In genomic region chr1:21931171-21932093, GRCh38 we compare ENCODE assay signal across 1 cellular context.
TF ChIP-seq lines count a peak whose summit lies in the region.

No MANE protein-coding gene starts in this region.

TF ChIP-seq in HepG2, 621 proteins besides CTCF, POLR2A, EP300 and RAD21 (continued from another document and continues in another):
- TF ChIP-seq, protein P1, sequence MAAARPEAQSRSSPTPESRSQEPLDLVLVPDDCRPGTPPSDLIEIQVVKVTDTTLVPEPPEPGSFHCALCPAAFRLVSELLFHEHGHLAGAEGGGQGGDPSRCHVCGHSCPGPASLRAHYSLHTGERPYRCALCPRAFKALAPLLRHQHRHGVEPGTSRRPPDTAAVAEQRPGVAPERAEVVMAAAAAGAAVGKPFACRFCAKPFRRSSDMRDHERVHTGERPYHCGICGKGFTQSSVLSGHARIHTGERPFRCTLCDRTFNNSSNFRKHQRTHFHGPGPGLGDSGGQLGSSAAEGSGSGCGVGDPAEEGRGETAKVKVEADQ (CRISPR knock-in tag; IDR thresholded peaks at IDR 0.05; ENCODE audit: borderline replicate concordance) = peak; percentile 49; the same call in 1 of the 2 replicates
- TF ChIP-seq FOXP4 (CRISPR knock-in tag; IDR thresholded peaks at IDR 0.05) = peak; percentile 62
- peak; percentile 98; the same call in 1 of the 2 replicates for TF ChIP-seq ZNF564 (CRISPR knock-in tag; IDR thresholded peaks at IDR 0.05)
- TF ChIP-seq IRF2 (CRISPR knock-in tag; IDR thresholded peaks at IDR 0.05) = peak; percentile 65
- 0 out of 2 replicates have a peak, but pooled peaks have one; percentile 78 for TF ChIP-seq ZNF136 (CRISPR knock-in tag; IDR thresholded peaks at IDR 0.05; ENCODE audit: low read depth)
- TF ChIP-seq, protein P2, sequence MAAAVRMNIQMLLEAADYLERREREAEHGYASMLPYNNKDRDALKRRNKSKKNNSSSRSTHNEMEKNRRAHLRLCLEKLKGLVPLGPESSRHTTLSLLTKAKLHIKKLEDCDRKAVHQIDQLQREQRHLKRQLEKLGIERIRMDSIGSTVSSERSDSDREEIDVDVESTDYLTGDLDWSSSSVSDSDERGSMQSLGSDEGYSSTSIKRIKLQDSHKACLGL (CRISPR knock-in tag; IDR thresholded peaks at IDR 0.05) = 0 out of 2 replicates have a peak, but pooled peaks have one; percentile 38
- TF ChIP-seq ZNF274 (CRISPR knock-in tag; IDR thresholded peaks at IDR 0.05) = peak; percentile 27; the same call in 1 of the 2 replicates
- TF ChIP-seq NPAS2 (CRISPR knock-in tag; IDR thresholded peaks at IDR 0.05; ENCODE audit: borderline replicate concordance) = no peak
- TF ChIP-seq ZNF7 (CRISPR knock-in tag; IDR thresholded peaks at IDR 0.05) = no peak
- TF ChIP-seq ZNF644 (CRISPR knock-in tag; IDR thresholded peaks at IDR 0.05; ENCODE audit: low read depth) = peak; percentile 25; the same call in 1 of the 2 replicates
- no peak for TF ChIP-seq KAT7 (CRISPR knock-in tag; IDR thresholded peaks at IDR 0.05; ENCODE audit: borderline replicate concordance)
- no peak for TF ChIP-seq ZBTB14 (CRISPR knock-in tag; IDR thresholded peaks at IDR 0.05)
- TF ChIP-seq TBX3 (IDR thresholded peaks at IDR 0.05; ENCODE audit: borderline replicate concordance) = no peak; the same call in 1 of the 2 replicates
- peak; percentile 41; the same call in 1 of the 2 replicates for TF ChIP-seq KMT2A (CRISPR knock-in tag; IDR thresholded peaks at IDR 0.05)
- TF ChIP-seq ZNF841 (CRISPR knock-in tag; IDR thresholded peaks at IDR 0.05; ENCODE audit: borderline replicate concordance) = no peak
- 0 out of 2 replicates have a peak, but pooled peaks have one; percentile 22 for TF ChIP-seq ELF1 (CRISPR knock-in tag; IDR thresholded peaks at IDR 0.05)
- TF ChIP-seq ZNF292 (CRISPR knock-in tag; IDR thresholded peaks at IDR 0.05; ENCODE audit: borderline replicate concordance, low read depth) = peak; percentile 80
- peak; percentile 67 for TF ChIP-seq RBFOX2 (IDR thresholded peaks at IDR 0.05; ENCODE audit: low read depth, low read length)
- peak; percentile 69 for TF ChIP-seq ZNF501 (CRISPR knock-in tag; IDR thresholded peaks at IDR 0.05)
- peak; percentile 90 for TF ChIP-seq UBTF (CRISPR knock-in tag; IDR thresholded peaks at IDR 0.05)
- peak; percentile 50; the same call in 1 of the 2 replicates for TF ChIP-seq ZNF556 (CRISPR knock-in tag; IDR thresholded peaks at IDR 0.05; ENCODE audit: borderline replicate concordance)
- TF ChIP-seq ZNF547 (CRISPR knock-in tag; IDR thresholded peaks at IDR 0.05) = peak; percentile 48; the same call in 1 of the 2 replicates
- TF ChIP-seq FOXK1 (CRISPR knock-in tag; IDR thresholded peaks at IDR 0.05; ENCODE audit: borderline replicate concordance, low read depth) = peak; percentile 37; the same call in 1 of the 2 replicates
- TF ChIP-seq ZNF121 (CRISPR knock-in tag; IDR thresholded peaks at IDR 0.05) = 0 out of 2 replicates have a peak, but pooled peaks have one; percentile 11
- peak; percentile 15; the same call in 1 of the 2 replicates for TF ChIP-seq FOXO1 (CRISPR knock-in tag; IDR thresholded peaks at IDR 0.05)
- 0 out of 2 replicates have a peak, but pooled peaks have one; percentile 44 for TF ChIP-seq GMEB1 (CRISPR knock-in tag; IDR thresholded peaks at IDR 0.05; ENCODE audit: borderline replicate concordance)
- TF ChIP-seq, protein P3, sequence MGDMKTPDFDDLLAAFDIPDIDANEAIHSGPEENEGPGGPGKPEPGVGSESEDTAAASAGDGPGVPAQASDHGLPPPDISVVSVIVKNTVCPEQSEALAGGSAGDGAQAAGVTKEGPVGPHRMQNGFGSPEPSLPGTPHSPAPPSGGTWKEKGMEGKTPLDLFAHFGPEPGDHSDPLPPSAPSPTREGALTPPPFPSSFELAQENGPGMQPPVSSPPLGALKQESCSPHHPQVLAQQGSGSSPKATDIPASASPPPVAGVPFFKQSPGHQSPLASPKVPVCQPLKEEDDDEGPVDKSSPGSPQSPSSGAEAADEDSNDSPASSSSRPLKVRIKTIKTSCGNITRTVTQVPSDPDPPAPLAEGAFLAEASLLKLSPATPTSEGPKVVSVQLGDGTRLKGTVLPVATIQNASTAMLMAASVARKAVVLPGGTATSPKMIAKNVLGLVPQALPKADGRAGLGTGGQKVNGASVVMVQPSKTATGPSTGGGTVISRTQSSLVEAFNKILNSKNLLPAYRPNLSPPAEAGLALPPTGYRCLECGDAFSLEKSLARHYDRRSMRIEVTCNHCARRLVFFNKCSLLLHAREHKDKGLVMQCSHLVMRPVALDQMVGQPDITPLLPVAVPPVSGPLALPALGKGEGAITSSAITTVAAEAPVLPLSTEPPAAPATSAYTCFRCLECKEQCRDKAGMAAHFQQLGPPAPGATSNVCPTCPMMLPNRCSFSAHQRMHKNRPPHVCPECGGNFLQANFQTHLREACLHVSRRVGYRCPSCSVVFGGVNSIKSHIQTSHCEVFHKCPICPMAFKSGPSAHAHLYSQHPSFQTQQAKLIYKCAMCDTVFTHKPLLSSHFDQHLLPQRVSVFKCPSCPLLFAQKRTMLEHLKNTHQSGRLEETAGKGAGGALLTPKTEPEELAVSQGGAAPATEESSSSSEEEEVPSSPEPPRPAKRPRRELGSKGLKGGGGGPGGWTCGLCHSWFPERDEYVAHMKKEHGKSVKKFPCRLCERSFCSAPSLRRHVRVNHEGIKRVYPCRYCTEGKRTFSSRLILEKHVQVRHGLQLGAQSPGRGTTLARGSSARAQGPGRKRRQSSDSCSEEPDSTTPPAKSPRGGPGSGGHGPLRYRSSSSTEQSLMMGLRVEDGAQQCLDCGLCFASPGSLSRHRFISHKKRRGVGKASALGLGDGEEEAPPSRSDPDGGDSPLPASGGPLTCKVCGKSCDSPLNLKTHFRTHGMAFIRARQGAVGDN (CRISPR knock-in tag; IDR thresholded peaks at IDR 0.05) = peak; percentile 97
- TF ChIP-seq, protein P4, sequence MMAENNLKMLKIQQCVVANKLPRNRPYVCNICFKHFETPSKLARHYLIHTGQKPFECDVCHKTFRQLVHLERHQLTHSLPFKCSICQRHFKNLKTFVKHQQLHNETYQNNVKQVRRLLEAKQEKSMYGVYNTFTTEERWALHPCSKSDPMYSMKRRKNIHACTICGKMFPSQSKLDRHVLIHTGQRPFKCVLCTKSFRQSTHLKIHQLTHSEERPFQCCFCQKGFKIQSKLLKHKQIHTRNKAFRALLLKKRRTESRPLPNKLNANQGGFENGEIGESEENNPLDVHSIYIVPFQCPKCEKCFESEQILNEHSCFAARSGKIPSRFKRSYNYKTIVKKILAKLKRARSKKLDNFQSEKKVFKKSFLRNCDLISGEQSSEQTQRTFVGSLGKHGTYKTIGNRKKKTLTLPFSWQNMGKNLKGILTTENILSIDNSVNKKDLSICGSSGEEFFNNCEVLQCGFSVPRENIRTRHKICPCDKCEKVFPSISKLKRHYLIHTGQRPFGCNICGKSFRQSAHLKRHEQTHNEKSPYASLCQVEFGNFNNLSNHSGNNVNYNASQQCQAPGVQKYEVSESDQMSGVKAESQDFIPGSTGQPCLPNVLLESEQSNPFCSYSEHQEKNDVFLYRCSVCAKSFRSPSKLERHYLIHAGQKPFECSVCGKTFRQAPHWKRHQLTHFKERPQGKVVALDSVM (CRISPR knock-in tag; IDR thresholded peaks at IDR 0.05) = peak; percentile 64; the same call in 1 of the 2 replicates
- peak; percentile 64; the same call in 1 of the 2 replicates for TF ChIP-seq ZNF160 (CRISPR knock-in tag; IDR thresholded peaks at IDR 0.05)
- no peak for TF ChIP-seq ZNF296 (CRISPR knock-in tag; conservative IDR thresholded peaks at IDR 0.05)
- TF ChIP-seq THRA (CRISPR knock-in tag; IDR thresholded peaks at IDR 0.05; ENCODE audit: borderline replicate concordance) = peak; percentile 26; the same call in 1 of the 2 replicates
- TF ChIP-seq ZNF761 (CRISPR knock-in tag; conservative IDR thresholded peaks at IDR 0.05) = 0 out of 2 replicates have a peak, but pooled peaks have one; percentile 29
- peak; percentile 84 for TF ChIP-seq ZNF891 (CRISPR knock-in tag; IDR thresholded peaks at IDR 0.05)
- TF ChIP-seq RXRA (CRISPR knock-in tag; IDR thresholded peaks at IDR 0.05) = peak; percentile 75; the same call in 1 of the 2 replicates
- TF ChIP-seq, protein P5, sequence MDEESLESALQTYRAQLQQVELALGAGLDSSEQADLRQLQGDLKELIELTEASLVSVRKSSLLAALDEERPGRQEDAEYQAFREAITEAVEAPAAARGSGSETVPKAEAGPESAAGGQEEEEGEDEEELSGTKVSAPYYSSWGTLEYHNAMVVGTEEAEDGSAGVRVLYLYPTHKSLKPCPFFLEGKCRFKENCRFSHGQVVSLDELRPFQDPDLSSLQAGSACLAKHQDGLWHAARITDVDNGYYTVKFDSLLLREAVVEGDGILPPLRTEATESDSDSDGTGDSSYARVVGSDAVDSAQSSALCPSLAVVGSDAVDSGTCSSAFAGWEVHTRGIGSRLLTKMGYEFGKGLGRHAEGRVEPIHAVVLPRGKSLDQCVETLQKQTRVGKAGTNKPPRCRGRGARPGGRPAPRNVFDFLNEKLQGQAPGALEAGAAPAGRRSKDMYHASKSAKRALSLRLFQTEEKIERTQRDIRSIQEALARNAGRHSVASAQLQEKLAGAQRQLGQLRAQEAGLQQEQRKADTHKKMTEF (CRISPR knock-in tag; IDR thresholded peaks at IDR 0.05) = peak; percentile 32; the same call in 1 of the 2 replicates
- TF ChIP-seq KLF9 (CRISPR knock-in tag; IDR thresholded peaks at IDR 0.05; ENCODE audit: low read depth) = peak; percentile 87; the same call in 1 of the 2 replicates
- TF ChIP-seq ZNF605 (CRISPR knock-in tag; IDR thresholded peaks at IDR 0.05) = no peak; the same call in 1 of the 2 replicates
- TF ChIP-seq ZFP91 (CRISPR knock-in tag; IDR thresholded peaks at IDR 0.05; ENCODE audit: borderline replicate concordance) = peak; percentile 69; the same call in 1 of the 2 replicates
